ENCODE assay signal across 11 cellular contexts in the genomic region with DNA sequence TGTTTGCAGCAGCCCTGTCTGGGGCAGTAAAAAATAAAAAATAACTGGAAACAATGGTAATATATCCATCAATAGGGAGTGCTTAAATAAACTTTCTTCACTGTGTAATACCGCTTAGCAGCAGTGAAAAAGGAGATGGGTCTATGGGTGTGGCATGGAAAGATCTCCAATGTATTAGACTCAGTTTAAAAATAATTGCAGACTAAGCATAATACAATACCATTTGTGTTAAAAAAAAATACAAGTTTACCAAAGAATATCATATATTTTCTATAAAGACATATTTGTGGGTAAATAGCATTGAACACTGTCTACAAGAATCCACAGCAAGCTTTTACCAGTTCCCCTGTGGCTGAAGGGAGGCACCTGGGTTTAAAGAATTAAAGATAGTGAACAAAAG. TPM values are rescaled to one million over a fixed set of nuclear protein-coding genes. Genes with fewer than 3 reads are reported as not detected.
DNase-seq lines count a peak whose midpoint lies in the region; ATAC-seq and TF ChIP-seq lines count a peak whose summit lies in the region.
"Had no signal": no experiment of that assay in that cellular context is flagged by ENCODE, and none has a peak within 500 bp of the region (broad histone marks: within the 10 kb centered on the region; RNA-seq: fewer than 3 reads in every experiment).

No MANE protein-coding gene starts in this region.

- CTCF ChIA-PET in Calu3 (lab: Charles Lee) = no interaction called here

- TF ChIP-seq CTCF in Calu3 (IDR thresholded peaks at IDR 0.05; ENCODE audit: unreplicated experiment) (no peak), VCaP (conservative IDR thresholded peaks at IDR 0.05) (no peak)

- H3K4me1 Mint-ChIP-seq in Calu3 (ENCODE audit: low read depth, unreplicated experiment) (peaks cover 10% of the 10 kb centered on the region), memory B cell (peaks cover 19% of the 10 kb centered on the region)

- no TSS peak for BruUV-seq in Calu3 (replicated peaks; lab: Mats Ljungman, UMichigan)

- H3K27ac Mint-ChIP-seq in Calu3 (ENCODE audit: unreplicated experiment) (no peak overlapping the region), memory B cell (no peak overlapping the region)

- intact Hi-C loops in Calu3 (cut with micrococcal nuclease; ENCODE audit: unreplicated experiment) = loop anchor here (1.0 to 2.0 kb wide), 2 partner anchors 100 to 190 kb away; no protein-coding TSS in a partner anchor

- H3K4me3 ChIP-seq in BLaER1 = no peak overlapping the region

- H3K27me3 Mint-ChIP-seq in Calu3 (ENCODE audit: unreplicated experiment) = no peaks in the 10 kb centered on the region
- no peaks in the 10 kb centered on the region for H3K27me3 Mint-ChIP-seq in memory B cell

- H3K9me3 ChIP-seq in BLaER1 = no peaks in the 10 kb centered on the region
- H3K9me3 ChIP-seq: prostate gland had no signal

- ATAC-seq in memory B cell (ENCODE audit: low read depth) = no peak
- no peak for ATAC-seq in GM18511 (IDR thresholded peaks at IDR 0.05; ENCODE audit: unreplicated experiment)

- DNase-seq in Calu3 (no peak), memory B cell (ENCODE audit: low spot score in 2 of 2) (no peak), substantia nigra (lab: John Stamatoyannopoulos, UW) (no peak)
- no peak for DNase-seq in stimulated activated CD4-positive, alpha-beta T cell treated with anti-CD3 and anti-CD28 coated beads, Interleukin-15, amount 100 ng/mL, for 24 hours
- DNase-seq: cerebellar nuclear complex, NCI-H1417 treated with DMSO at 0.1 percent for 48 hours had no signal

- no peak overlapping the region for H3K9ac ChIP-seq in BLaER1

- peak overlapping the region; percentile 75 for H3K4me3 Mint-ChIP-seq in Calu3 (ENCODE audit: low read depth, unreplicated experiment)
- H3K4me3 Mint-ChIP-seq in memory B cell = peak overlapping the region; percentile 93

- H3K36me3 Mint-ChIP-seq in Calu3 (ENCODE audit: insufficient read depth, unreplicated experiment) = peaks cover 16% of the 10 kb centered on the region
- no peaks in the 10 kb centered on the region for H3K36me3 Mint-ChIP-seq in memory B cell

- peaks cover 16% of the 10 kb centered on the region; the same call in 1 of the 2 replicates for H3K4me1 ChIP-seq in BLaER1
- H3K4me1 ChIP-seq: prostate gland had no signal

- peaks cover 19% of the 10 kb centered on the region; the same call in 1 of the 2 replicates for H4K20me1 ChIP-seq in BLaER1

- H3K27ac ChIP-seq in BLaER1 (no peak overlapping the region), VCaP (peak overlapping the region; percentile 68; the same call in 1 of the 2 replicates), substantia nigra (ENCODE audit: low read depth, low read length, poor library complexity, severe bottlenecking) (no peak overlapping the region)

- peaks cover 27% of the 10 kb centered on the region for H3K27me3 ChIP-seq in BLaER1

- H3K36me3 ChIP-seq in BLaER1 = no peaks in the 10 kb centered on the region
- H3K36me3 ChIP-seq: prostate gland had no signal

- no peaks in the 10 kb centered on the region for H3K9me3 Mint-ChIP-seq in Calu3 (ENCODE audit: low read depth, unreplicated experiment)
- H3K9me3 Mint-ChIP-seq in memory B cell = no peaks in the 10 kb centered on the region
- H3K9me3 Mint-ChIP-seq: activated naive CD4-positive, alpha-beta T cell treated with anti-CD3 and anti-CD28 coated beads, Interleukin-2, amount 50 U/mL, for 72 hours had no signal

- peak overlapping the region; percentile 94; the same call in 1 of the 2 replicates for H3K4me2 ChIP-seq in BLaER1

RNA-seq across cellular contexts. Expression of a gene that starts 1.0 kb away (rescaled TPM):
- total RNA-seq in Calu3 (2022) = 20.9 and 21.8 TPM in 2 replicates
